ENCODE assay signal across 8 cellular contexts in genomic region chr2:118013724-118014491, GRCh38. TPM values are rescaled to one million over a fixed set of nuclear protein-coding genes. Genes with fewer than 3 reads are reported as not detected.
DNase-seq lines count a peak whose midpoint lies in the region; ATAC-seq and TF ChIP-seq lines count a peak whose summit lies in the region.

Gene CCDC93 (minus strand): TSS chr2:118014070. CDS start chr2:118013995, 75 bp downstream.

- dilution Hi-C loops in mammary epithelial cell (cut with HindIII; ENCODE audit: low sequenced_read_pairs) = no loop called here

- H3K4me3 ChIP-seq in WI38 (ENCODE audit: low read depth, low read length) (peak within 1 kb of the TSS; percentile 94), mammary epithelial cell (replicated peaks in 1 of 3; ENCODE audit: insufficient read depth in 1 of 3, low read depth in 2 of 3, low read length in 3 of 3) (peak within 1 kb of the TSS; percentile 92 to 98 (median 92)), smooth muscle cell (peak within 1 kb of the TSS; percentile 97)

- DNase-seq in ACHN (peak; percentile 86), NCI-H2227 (lab: John Stamatoyannopoulos, UW; ENCODE audit: unreplicated experiment) (peak; percentile 92), mammary epithelial cell (peak; percentile 82), iPS-NIHi7 (ENCODE audit: extremely low spot score) (peak; percentile 99), smooth muscle cell (lab: John Stamatoyannopoulos, UW; ENCODE audit: unreplicated experiment) (peak; percentile 67)

- H2AFZ ChIP-seq in mammary epithelial cell (ENCODE audit: low read depth, low read length) (peak within 1 kb of the TSS; percentile 97), smooth muscle cell (ENCODE audit: low read depth) (peak within 1 kb of the TSS; percentile 99)

- 3% methylated on average over 37 of the region's 71 CpGs for WGBS in mammary epithelial cell (ENCODE audit: low coverage, missing lambda C conversion rate)
- WGBS in smooth muscle cell (ENCODE audit: low lambda C conversion rate) = under 1% methylated on average over 57 of the region's 71 CpGs

- H3K27me3 ChIP-seq in mammary epithelial cell (ENCODE audit: insufficient read depth, low read length) = no peaks in the 10 kb centered on the region
- no peaks in the 10 kb centered on the region for H3K27me3 ChIP-seq in smooth muscle cell (ENCODE audit: low read depth)

- peaks cover 6% of the 10 kb centered on the region for H3F3A ChIP-seq in smooth muscle cell (ENCODE audit: low read depth)

- CTCF ChIA-PET in mammary epithelial cell (lab: Charles Lee; ENCODE audit: low non-redundant PET) = interaction anchor here (0.5 to 1.0 kb wide), 2 partner anchors 25 to 199 kb away, joined by 4 read pairs; partner anchors contain the start of gene DDX18

- peak within 1 kb of the TSS; percentile 89 for H3K4me2 ChIP-seq in mammary epithelial cell (ENCODE audit: insufficient read depth, low read depth, low read length)
- peak within 1 kb of the TSS; percentile 99 for H3K4me2 ChIP-seq in smooth muscle cell

- H3K9me3 ChIP-seq in mammary epithelial cell (replicated peaks; ENCODE audit: insufficient read depth, low read length) = no peaks in the 10 kb centered on the region
- no peaks in the 10 kb centered on the region for H3K9me3 ChIP-seq in smooth muscle cell (replicated peaks; ENCODE audit: low read depth)

- H3K79me2 ChIP-seq in mammary epithelial cell (ENCODE audit: insufficient read depth, low read length) (peaks cover 48% of the 10 kb centered on the region), smooth muscle cell (ENCODE audit: low read depth) (peaks cover 42% of the 10 kb centered on the region)

- H3K9ac ChIP-seq in mammary epithelial cell (ENCODE audit: insufficient read depth, low read length) = peak within 1 kb of the TSS; percentile 88
- H3K9ac ChIP-seq in smooth muscle cell (ENCODE audit: low read depth) = peak within 1 kb of the TSS; percentile 82

- H3K4me1 ChIP-seq in mammary epithelial cell (ENCODE audit: insufficient read depth, low read length) (peaks cover 14% of the 10 kb centered on the region), smooth muscle cell (ENCODE audit: low read depth) (peaks cover 12% of the 10 kb centered on the region)

- BruUV-seq in mammary epithelial cell (replicated peaks; lab: Mats Ljungman, UMichigan) = no TSS peak

- H3K36me3 ChIP-seq in mammary epithelial cell (ENCODE audit: insufficient read depth, low read length) (no peaks in the 10 kb centered on the region), smooth muscle cell (ENCODE audit: low read depth) (no peaks in the 10 kb centered on the region)

- in situ Hi-C loops in ACHN (cut with HindIII; ENCODE audit: low pct_ligation_motif_present, low pct_unique_long_range_greater_than_20kb, low sequenced_read_pairs) = no loop called here
- in situ Hi-C loops in mammary epithelial cell (cut with MboI; ENCODE audit: low sequenced_read_pairs in 2 of 2) = no loop called here

- ATAC-seq in GM18868 (IDR thresholded peaks at IDR 0.05; ENCODE audit: unreplicated experiment) (peak; percentile 90), HG03103 (IDR thresholded peaks at IDR 0.05; ENCODE audit: low read depth, unreplicated experiment) (peak; percentile 68)

- intact Hi-C loops in mammary epithelial cell (cut with micrococcal nuclease) = no loop called here

- H3K27ac ChIP-seq in mammary epithelial cell (ENCODE audit: insufficient read depth, low read depth, low read length) = peak within 1 kb of the TSS; percentile 80
- peak within 1 kb of the TSS; percentile 68 for H3K27ac ChIP-seq in smooth muscle cell (ENCODE audit: low read depth)

- H4K20me1 ChIP-seq in mammary epithelial cell (ENCODE audit: insufficient read depth, low read length) (no peaks in the 10 kb centered on the region), smooth muscle cell (ENCODE audit: low read depth) (peaks cover 37% of the 10 kb centered on the region)

- no peak for TF ChIP-seq CTCF in WI38 (IDR thresholded peaks at IDR 0.05; ENCODE audit: low read depth, low read length)
- TF ChIP-seq CTCF in mammary epithelial cell (conservative IDR thresholded peaks at IDR 0.05 in 1 of 2, IDR thresholded peaks at IDR 0.05 in 1 of 2; ENCODE audit: extremely low read depth in 1 of 2, insufficient read depth in 1 of 2, low read depth in 1 of 2, low read length in 2 of 2) = no peak
- TF ChIP-seq CTCF in smooth muscle cell (IDR thresholded peaks at IDR 0.05; ENCODE audit: borderline replicate concordance, insufficient read depth, poor library complexity, severe bottlenecking) = no peak

RNA-seq across cellular contexts. Expression of gene CCDC93, which starts in this region (rescaled TPM):
- total RNA-seq in mammary epithelial cell = 10 to 100 TPM; 23.5 to 24.3 TPM
- 8.7 TPM for polyA plus RNA-seq in mammary epithelial cell
- 8.7 TPM for polyA minus RNA-seq in mammary epithelial cell
- total RNA-seq in smooth muscle cell = 13.2 and 17.2 TPM in 2 replicates
- 9.5 and 15.7 TPM in 2 replicates for polyA plus RNA-seq in smooth muscle cell

Comparison
In these comparisons a context has a peak if more than half of its experiments do, and no peak if none do; other contexts are left out.
1. Peak in every context shown above with its lines: DNase-seq, ATAC-seq, H3K4me3 ChIP-seq and H3K27ac ChIP-seq.